3 cellular contexts compared by ENCODE assay signal in genomic region chr13:52136763-52137162, GRCh38.
TF ChIP-seq lines count a peak whose summit lies in the region.

No MANE protein-coding gene starts in this region.

TF ChIP-seq in HepG2, 621 proteins besides CTCF, POLR2A, EP300 and RAD21:
- TF ChIP-seq EED (CRISPR knock-in tag; IDR thresholded peaks at IDR 0.05): no peak
- TF ChIP-seq KMT2B (CRISPR knock-in tag; IDR thresholded peaks at IDR 0.05): no peak
- TF ChIP-seq MAFK (conservative IDR thresholded peaks at IDR 0.05 in 1 of 2, IDR thresholded peaks at IDR 0.05 in 1 of 2; ENCODE audit: low read length in 2 of 2): peak; percentile 86 to 95
- TF ChIP-seq AFF4 (CRISPR knock-in tag; IDR thresholded peaks at IDR 0.05): no peak
- TF ChIP-seq MTA3 (CRISPR knock-in tag; IDR thresholded peaks at IDR 0.05): no peak
- peak; percentile 90 for TF ChIP-seq MAFF (IDR thresholded peaks at IDR 0.05; ENCODE audit: low read depth, low read length)
- no peak for TF ChIP-seq PRPF4 (IDR thresholded peaks at IDR 0.05; ENCODE audit: low read depth, low read length, poor library complexity, severe bottlenecking)
- TF ChIP-seq RBM22 (optimal IDR thresholded peaks at IDR 0.05; ENCODE audit: low read length): no peak
- no peak for TF ChIP-seq EEA1 (CRISPR knock-in tag; IDR thresholded peaks at IDR 0.05; ENCODE audit: borderline replicate concordance)
- no peak for TF ChIP-seq ZNF766 (CRISPR knock-in tag; IDR thresholded peaks at IDR 0.05; ENCODE audit: borderline replicate concordance)

TF ChIP-seq in K562, 482 proteins besides CTCF, POLR2A, EP300 and RAD21:
- TF ChIP-seq DIDO1 (tag; IDR thresholded peaks at IDR 0.05; ENCODE audit: low read depth) (no peak), C11orf30 (IDR thresholded peaks at IDR 0.05; ENCODE audit: low read depth) (peak; percentile 82), CCNT2 (IDR thresholded peaks at IDR 0.05; ENCODE audit: borderline replicate concordance, extremely low read depth, insufficient read length, low read depth, low read length) (no peak), ZNF316 (IDR thresholded peaks at IDR 0.05) (peak; percentile 91), MAFF (IDR thresholded peaks at IDR 0.05; ENCODE audit: low read length) (peak; percentile 76; the same call in 1 of the 2 replicates), MAFG (tag; conservative IDR thresholded peaks at IDR 0.05) (peak; percentile 76), MAFK (IDR thresholded peaks at IDR 0.05; ENCODE audit: low read length) (peak; percentile 79)
- TF ChIP-seq, protein P1, sequence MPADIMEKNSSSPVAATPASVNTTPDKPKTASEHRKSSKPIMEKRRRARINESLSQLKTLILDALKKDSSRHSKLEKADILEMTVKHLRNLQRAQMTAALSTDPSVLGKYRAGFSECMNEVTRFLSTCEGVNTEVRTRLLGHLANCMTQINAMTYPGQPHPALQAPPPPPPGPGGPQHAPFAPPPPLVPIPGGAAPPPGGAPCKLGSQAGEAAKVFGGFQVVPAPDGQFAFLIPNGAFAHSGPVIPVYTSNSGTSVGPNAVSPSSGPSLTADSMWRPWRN (IDR thresholded peaks at IDR 0.05; ENCODE audit: low read depth): no peak

TF ChIP-seq in HEK293T, 16 proteins besides CTCF, POLR2A, EP300 and RAD21:
- TF ChIP-seq TARDBP (IDR thresholded peaks at IDR 0.05) (no peak), ELF4 (IDR thresholded peaks at IDR 0.05) (no peak), SUZ12 (IDR thresholded peaks at IDR 0.05) (no peak), SP1 (IDR thresholded peaks at IDR 0.05) (no peak), NFRKB (IDR thresholded peaks at IDR 0.05) (no peak), FOXA1 (IDR thresholded peaks at IDR 0.05) (no peak), FOXM1 (IDR thresholded peaks at IDR 0.05; ENCODE audit: borderline replicate concordance) (no peak), FOXK2 (IDR thresholded peaks at IDR 0.05) (no peak), BHLHE40 (IDR thresholded peaks at IDR 0.05; ENCODE audit: borderline replicate concordance) (no peak), HDGF (IDR thresholded peaks at IDR 0.05; ENCODE audit: borderline replicate concordance) (no peak), L3MBTL2 (conservative IDR thresholded peaks at IDR 0.05) (no peak), ZNF384 (IDR thresholded peaks at IDR 0.05) (no peak), ARNT (IDR thresholded peaks at IDR 0.05) (no peak)
- TF ChIP-seq, protein P2, sequence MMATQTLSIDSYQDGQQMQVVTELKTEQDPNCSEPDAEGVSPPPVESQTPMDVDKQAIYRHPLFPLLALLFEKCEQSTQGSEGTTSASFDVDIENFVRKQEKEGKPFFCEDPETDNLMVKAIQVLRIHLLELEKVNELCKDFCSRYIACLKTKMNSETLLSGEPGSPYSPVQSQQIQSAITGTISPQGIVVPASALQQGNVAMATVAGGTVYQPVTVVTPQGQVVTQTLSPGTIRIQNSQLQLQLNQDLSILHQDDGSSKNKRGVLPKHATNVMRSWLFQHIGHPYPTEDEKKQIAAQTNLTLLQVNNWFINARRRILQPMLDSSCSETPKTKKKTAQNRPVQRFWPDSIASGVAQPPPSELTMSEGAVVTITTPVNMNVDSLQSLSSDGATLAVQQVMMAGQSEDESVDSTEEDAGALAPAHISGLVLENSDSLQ (IDR thresholded peaks at IDR 0.05): no peak
